ENCODE assay signal across 7 cellular contexts in the genomic region with DNA sequence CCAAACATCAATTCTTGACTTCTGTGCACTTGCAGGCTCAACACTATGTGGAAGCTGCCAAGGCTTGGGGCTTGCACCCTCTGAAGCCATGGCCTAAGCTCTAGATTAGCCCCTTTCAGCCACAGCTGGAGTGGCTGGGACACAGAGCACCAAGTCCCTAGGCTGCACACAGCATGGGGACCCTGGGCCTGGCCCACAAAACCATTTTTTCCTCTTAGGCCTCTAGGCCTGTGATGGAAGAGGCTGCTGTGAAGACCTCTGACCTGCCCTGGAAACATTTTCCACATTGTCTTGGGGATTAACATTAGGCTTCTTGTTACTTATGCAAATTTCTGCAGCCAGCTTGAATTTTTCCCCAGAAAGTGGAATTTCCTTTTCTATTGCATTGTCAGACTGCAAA. TPM values are rescaled to one million over a fixed set of nuclear protein-coding genes. Genes with fewer than 3 reads are reported as not detected.
"Had no signal": no experiment of that assay in that cellular context is flagged by ENCODE, and none has a peak within 500 bp of the region (broad histone marks: within the 10 kb centered on the region; RNA-seq: fewer than 3 reads in every experiment).

No MANE protein-coding gene starts in this region.

RNA-seq across cellular contexts. Expression of a gene that starts 10.7 kb away (rescaled TPM):
- total RNA-seq: subcutaneous adipose tissue, thoracic aorta, thyroid gland, tibial nerve, transverse colon, ureter, vagina had no signal
